In the genomic region with DNA sequence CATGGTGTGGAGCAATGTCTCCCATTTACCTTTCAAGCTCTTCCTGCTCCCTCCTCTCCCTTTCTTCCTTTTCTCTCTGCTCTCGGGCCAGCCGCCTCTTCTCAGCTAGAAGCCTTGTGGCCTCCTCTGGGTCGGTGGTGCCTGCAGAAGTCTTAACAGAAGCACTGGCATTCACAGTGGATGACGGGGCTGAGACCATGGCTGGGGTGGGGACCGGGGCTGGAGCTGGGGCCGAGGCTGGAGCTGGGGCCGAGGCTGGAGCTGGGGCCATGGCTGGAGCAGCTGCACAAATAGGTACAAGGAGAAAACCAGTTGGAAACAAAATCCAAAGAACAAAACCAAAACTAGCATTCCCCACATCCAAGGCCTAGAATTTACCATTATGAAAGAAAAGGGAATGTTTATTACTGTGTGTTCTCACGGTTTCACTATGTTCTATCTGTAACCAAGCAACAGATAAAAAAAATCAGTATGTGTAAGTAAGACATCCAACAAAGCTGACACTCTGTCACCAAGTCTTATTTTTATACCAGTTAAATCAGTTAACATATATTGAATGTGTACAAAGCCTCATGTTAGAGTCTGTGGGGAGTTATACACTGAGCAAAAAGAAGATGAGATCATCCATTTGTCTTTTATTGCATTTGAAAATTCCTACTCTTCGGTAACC, we compare ENCODE assay signal across 15 cellular contexts.
DNase-seq lines count a peak whose midpoint lies in the region; FAIRE-seq and TF ChIP-seq lines count a peak whose summit lies in the region.
"Had no signal": no experiment of that assay in that cellular context is flagged by ENCODE, and none has a peak within 500 bp of the region (broad histone marks: within the 10 kb centered on the region; RNA-seq: fewer than 3 reads in every experiment).

No MANE protein-coding gene starts in this region.

- H3F3A ChIP-seq in neural cell (ENCODE audit: insufficient read depth, low read length, poor library complexity, severe bottlenecking), result no peaks in the 10 kb centered on the region

- peak; percentile 20 to 25 for DNase-seq in frontal cortex (ENCODE audit: low spot score in 2 of 2)
- DNase-seq in amygdala (lab: John Stamatoyannopoulos, UW), result no peak
- no peak for DNase-seq in GM12891 (ENCODE audit: insufficient read length, low spot score)
- no peak for DNase-seq in NCI-H82 (lab: John Stamatoyannopoulos, UW)
- no peak for DNase-seq in T-helper 1 cell
- DNase-seq: ACHN; C1 segment of cervical spinal cord; Calu3; CD4-positive, alpha-beta T cell; DMS 273 treated with DMSO at 0.1 percent for 48 hours; HCEC 1CT had no signal

- no peak for TF ChIP-seq RAD21 in neural cell (conservative IDR thresholded peaks at IDR 0.05)

- H3K27me3 ChIP-seq in neural cell (ENCODE audit: insufficient read depth, low read depth, low read length), result no peaks in the 10 kb centered on the region

- peaks cover 3% of the 10 kb centered on the region for H3K27me3 Mint-ChIP-seq in brain
- H3K27me3 Mint-ChIP-seq: B cell; CD4-positive, alpha-beta T cell had no signal

- no peak overlapping the region for H2AFZ ChIP-seq in neural cell (ENCODE audit: low read depth, low read length)

- peaks cover 0 to 2% (median 0%) of the 10 kb centered on the region in 5 experiments for H3K9me3 Mint-ChIP-seq in brain
- H3K9me3 Mint-ChIP-seq: CD4-positive, alpha-beta T cell had no signal

- peaks cover 9% of the 10 kb centered on the region for H3K36me3 Mint-ChIP-seq in brain

- TF ChIP-seq POLR2A in GM12891 (IDR thresholded peaks at IDR 0.05; ENCODE audit: low read depth, low read length), result no peak

- no peaks in the 10 kb centered on the region for H3K79me2 ChIP-seq in neural cell (replicated peaks; ENCODE audit: insufficient read depth, low read length)

- H3K4me3 Mint-ChIP-seq in brain, result peak overlapping the region in 1 of 5 experiments; percentile 35
- H3K4me3 Mint-ChIP-seq: B cell; CD4-positive, alpha-beta T cell had no signal

- TF ChIP-seq CTCF in brain (conservative IDR thresholded peaks at IDR 0.05) (no peak), neural cell (IDR thresholded peaks at IDR 0.05; ENCODE audit: poor library complexity, severe bottlenecking) (no peak)

- peak overlapping the region in 4 of 5 experiments; percentile 34 to 95 (median 83) for H3K27ac Mint-ChIP-seq in brain
- H3K27ac Mint-ChIP-seq: B cell; CD4-positive, alpha-beta T cell had no signal

- H3K4me3 ChIP-seq in neural cell (ENCODE audit: low read length), result no peak overlapping the region

- peak; percentile 74 for TF ChIP-seq EP300 in neural cell (conservative IDR thresholded peaks at IDR 0.05; ENCODE audit: poor library complexity, severe bottlenecking)

- peaks cover 13% of the 10 kb centered on the region for H3K4me1 Mint-ChIP-seq in brain

- H3K4me2 ChIP-seq in neural cell (ENCODE audit: low read length), result no peak overlapping the region

- H3K9ac ChIP-seq in neural cell (ENCODE audit: low read length), result peak overlapping the region; percentile 41

- H3K27ac ChIP-seq in neural cell (ENCODE audit: low read length), result peak overlapping the region; percentile 76

- H3K9me2 ChIP-seq in neural cell (ENCODE audit: insufficient read depth, low read length), result no peaks in the 10 kb centered on the region

- H4K20me1 ChIP-seq in neural cell (ENCODE audit: insufficient read depth), result no peaks in the 10 kb centered on the region

- H3K9me3 ChIP-seq in neural cell (ENCODE audit: low read length), result no peaks in the 10 kb centered on the region

- FAIRE-seq in frontal cortex (lab: Jason Lieb, UNC) (no peak), GM12891 (lab: Jason Lieb, UNC) (no peak)
- FAIRE-seq: GM18507 had no signal

- no peaks in the 10 kb centered on the region for H3K36me3 ChIP-seq in neural cell (ENCODE audit: insufficient read depth, low read length)

TF ChIP-seq in neural cell, 6 proteins besides CTCF, POLR2A, EP300 and RAD21:
- TF ChIP-seq EZH2 (IDR thresholded peaks at IDR 0.05; ENCODE audit: borderline replicate concordance, insufficient read depth, low read length, poor library complexity, severe bottlenecking), result no peak
- TF ChIP-seq POLR2AphosphoS5 (IDR thresholded peaks at IDR 0.05), result peak; percentile 46
- TF ChIP-seq SMC3 (conservative IDR thresholded peaks at IDR 0.05; ENCODE audit: poor library complexity), result no peak
- TF ChIP-seq MXI1 (conservative IDR thresholded peaks at IDR 0.05; ENCODE audit: poor library complexity, severe bottlenecking), result no peak
- TF ChIP-seq TAF1 (IDR thresholded peaks at IDR 0.05; ENCODE audit: low read depth), result no peak

TF ChIP-seq in GM12891, 5 proteins besides CTCF, POLR2A, EP300 and RAD21:
- TF ChIP-seq POU2F2 (IDR thresholded peaks at IDR 0.05; ENCODE audit: low read depth, low read length) (no peak), SPI1 (IDR thresholded peaks at IDR 0.05; ENCODE audit: low read depth, low read length) (no peak), TAF1 (IDR thresholded peaks at IDR 0.05; ENCODE audit: low read depth, low read length) (no peak), PAX5 (IDR thresholded peaks at IDR 0.05; ENCODE audit: insufficient read depth, low read length, severe bottlenecking) (no peak), POLR2AphosphoS5 (IDR thresholded peaks at IDR 0.05; ENCODE audit: low read depth, low read length) (no peak)

Comparison
In these comparisons a context has a peak if more than half of its experiments do, and no peak if none do; other contexts are left out.
1. DNase-seq: peak in frontal cortex (2 of 2); none in amygdala (0 of 56), GM12891 (single experiment), NCI-H82 (single experiment) and T-helper 1 cell (0 of 5).